In the genomic region with DNA sequence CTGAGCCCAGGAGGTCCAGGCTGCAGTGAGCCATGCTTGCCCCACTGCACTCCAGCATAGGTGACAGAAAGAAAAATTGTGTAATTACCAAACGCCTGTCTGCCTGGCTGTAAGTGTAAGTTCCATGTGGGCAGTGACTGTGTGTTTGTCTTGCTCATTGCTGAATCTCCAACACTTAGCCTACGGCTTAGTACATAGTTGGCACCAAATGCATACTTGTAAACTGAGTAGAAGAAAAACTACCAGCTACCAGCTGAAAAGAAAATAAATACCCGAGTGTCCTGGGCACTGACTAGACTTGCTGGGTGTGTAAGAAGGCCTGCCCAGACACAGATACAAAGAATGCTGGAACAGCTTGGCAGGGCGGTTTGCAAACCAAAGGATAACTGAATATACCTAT, we compare ENCODE assay signal across 24 cellular contexts. TPM values are rescaled to one million over a fixed set of nuclear protein-coding genes. Genes with fewer than 3 reads are reported as not detected.
DNase-seq lines count a peak whose midpoint lies in the region; ATAC-seq, FAIRE-seq and TF ChIP-seq lines count a peak whose summit lies in the region.
"Had no signal": no experiment of that assay in that cellular context is flagged by ENCODE, and none has a peak within 500 bp of the region (broad histone marks: within the 10 kb centered on the region; RNA-seq: fewer than 3 reads in every experiment).

No MANE protein-coding gene starts in this region.

- no peaks in the 10 kb centered on the region for H3K9me1 ChIP-seq in keratinocyte (ENCODE audit: control insufficient read depth, extremely low read depth, insufficient read depth, low read length)

- POLR2A ChIA-PET in MCF 10A (lab: Yijun Ruan, JAX): interaction anchor here (0.8 to 7.0 kb wide), 7 partner anchors 11 to 78 kb away, joined by 3 to 110 read pairs (median 8); a partner anchor contains a TSS

- H3K9ac ChIP-seq in keratinocyte (ENCODE audit: control insufficient read depth, extremely low read depth, insufficient read depth, low read length): peak overlapping the region; percentile 57
- H3K9ac ChIP-seq: SK-N-SH had no signal

- CTCF ChIA-PET in MCF 10A (lab: Yijun Ruan, JAX): interaction anchor here (0.8 to 1.5 kb wide), 4 partner anchors 21 to 82 kb away, joined by 3 to 5 read pairs (median 4); no protein-coding TSS in a partner anchor

- H3K27me3 ChIP-seq in breast epithelium: no peaks in the 10 kb centered on the region
- H3K27me3 ChIP-seq in keratinocyte (ENCODE audit: control insufficient read depth, extremely low read depth, insufficient read depth, low read length): no peaks in the 10 kb centered on the region
- H3K27me3 ChIP-seq in suprapubic skin: no peaks in the 10 kb centered on the region
- H3K27me3 ChIP-seq: BE2C, MG63 had no signal

- H3K9me3 ChIP-seq in breast epithelium: no peaks in the 10 kb centered on the region
- no peaks in the 10 kb centered on the region for H3K9me3 ChIP-seq in keratinocyte (ENCODE audit: control insufficient read depth, low read depth, low read length)
- H3K9me3 ChIP-seq in suprapubic skin: no peaks in the 10 kb centered on the region
- H3K9me3 ChIP-seq: BE2C, MG63, SK-N-SH had no signal

- H3K4me1 Mint-ChIP-seq in MCF 10A (ENCODE audit: insufficient read depth, unreplicated experiment): peaks cover 27% of the 10 kb centered on the region
- H3K4me1 Mint-ChIP-seq in HFFc6 (ENCODE audit: low read depth): peaks cover 29% of the 10 kb centered on the region

- no peaks in the 10 kb centered on the region for H3K36me3 Mint-ChIP-seq in MCF 10A (ENCODE audit: insufficient read depth, unreplicated experiment)
- peaks cover 5% of the 10 kb centered on the region; the same call in 1 of the 2 replicates for H3K36me3 Mint-ChIP-seq in HFFc6 (ENCODE audit: low read depth)

- no peaks in the 10 kb centered on the region for H3K36me3 ChIP-seq in breast epithelium
- peaks cover 0 to 4% of the 10 kb centered on the region in 2 experiments for H3K36me3 ChIP-seq in keratinocyte (ENCODE audit: control insufficient read depth in 2 of 2, extremely low read depth in 1 of 2, insufficient read depth in 2 of 2, low read length in 2 of 2)
- H3K36me3 ChIP-seq in suprapubic skin: no peaks in the 10 kb centered on the region
- H3K36me3 ChIP-seq: BE2C had no signal

- H4K20me1 ChIP-seq in keratinocyte (ENCODE audit: control insufficient read depth, extremely low read depth, insufficient read depth, low read length): peaks cover 2% of the 10 kb centered on the region

- peak; percentile 75 for FAIRE-seq in keratinocyte (lab: Jason Lieb, UNC)
- FAIRE-seq: GM12892, H54, K562 had no signal

- DNase-seq in MCF 10A (ENCODE audit: unreplicated experiment) (peak; percentile 63), breast epithelium (ENCODE audit: low spot score in 2 of 2) (no peak), epithelial cell of esophagus (ENCODE audit: low read depth) (peak; percentile 97), keratinocyte (ENCODE audit: low read depth, low spot score) (peak; percentile 90), suprapubic skin (ENCODE audit: low spot score in 2 of 2) (no peak), HFFc6 (no peak)
- DNase-seq: 8988T, ACHN, BE2C, DMS153, DND-41, MG63, NCI-H1048, NCI-H1417, NCI-H1694, NCI-H2081, NCI-H2227 treated with DMSO at 0.1 percent for 48 hours, NCI-H526 treated with DMSO at 0.1 percent for 48 hours, SK-N-SH had no signal

- H3K4me1 ChIP-seq in breast epithelium (no peaks in the 10 kb centered on the region), keratinocyte (ENCODE audit: control insufficient read depth, extremely low read depth, insufficient read depth, low read length) (peaks cover 37% of the 10 kb centered on the region), suprapubic skin (peaks cover 38% of the 10 kb centered on the region)
- H3K4me1 ChIP-seq: BE2C had no signal

- no peak overlapping the region for H3K4me3 ChIP-seq in breast epithelium
- H3K4me3 ChIP-seq in epithelial cell of esophagus (ENCODE audit: low read length): no peak overlapping the region
- no peak overlapping the region for H3K4me3 ChIP-seq in keratinocyte (ENCODE audit: control insufficient read depth in 2 of 3, extremely low read depth in 1 of 3, insufficient read depth in 2 of 3, low read depth in 1 of 3, low read length in 3 of 3)
- H3K4me3 ChIP-seq in suprapubic skin: no peak overlapping the region
- H3K4me3 ChIP-seq: K562, MG63 had no signal

- TF ChIP-seq POLR2A in breast epithelium (IDR thresholded peaks at IDR 0.05) (no peak), suprapubic skin (IDR thresholded peaks at IDR 0.05) (no peak)

- no TSS peak for BruUV-seq in MCF 10A (replicated peaks; lab: Mats Ljungman, UMichigan)

- H3K27ac ChIP-seq in breast epithelium (no peak overlapping the region), keratinocyte (ENCODE audit: control insufficient read depth, insufficient read depth, low read length) (peak overlapping the region; percentile 78), suprapubic skin (peak overlapping the region; percentile 84)

- H3K79me2 ChIP-seq in keratinocyte (ENCODE audit: control insufficient read depth, insufficient read depth, low read length): peaks cover 20% of the 10 kb centered on the region

- H2AFZ ChIP-seq in keratinocyte (ENCODE audit: control insufficient read depth, low read length): no peak overlapping the region

- 41% methylated on average over 4 of the region's 4 CpGs for WGBS in suprapubic skin

- H3K27ac Mint-ChIP-seq in MCF 10A (ENCODE audit: low read depth, unreplicated experiment) (no peak overlapping the region), HFFc6 (no peak overlapping the region)

- H3K27me3 Mint-ChIP-seq in MCF 10A (ENCODE audit: insufficient read depth, unreplicated experiment): no peaks in the 10 kb centered on the region
- peaks cover 18% of the 10 kb centered on the region for H3K27me3 Mint-ChIP-seq in HFFc6 (ENCODE audit: insufficient read depth)

- TF ChIP-seq EP300 in suprapubic skin (IDR thresholded peaks at IDR 0.05): no peak

- no peak for ATAC-seq in GM21737 (IDR thresholded peaks at IDR 0.05; ENCODE audit: unreplicated experiment)
- ATAC-seq in GM21390 (IDR thresholded peaks at IDR 0.05; ENCODE audit: unreplicated experiment): no peak
- ATAC-seq: K562 had no signal

- dilution Hi-C loops in keratinocyte (cut with MboI; ENCODE audit: extremely low pct_ligation_motif_present, low sequenced_read_pairs): no loop called here

- intact Hi-C loops in MCF 10A (cut with micrococcal nuclease) (no loop called here), breast epithelium (cut with DNase I; ENCODE audit: low total_unique reads) (no loop called here)

- no peak for TF ChIP-seq CTCF in MCF 10A (IDR thresholded peaks at IDR 0.05; ENCODE audit: unreplicated experiment)
- no peak for TF ChIP-seq CTCF in breast epithelium (IDR thresholded peaks at IDR 0.05)
- no peak for TF ChIP-seq CTCF in epithelial cell of esophagus (IDR thresholded peaks at IDR 0.05; ENCODE audit: insufficient read depth, low read depth, low read length, missing control alignments)
- no peak for TF ChIP-seq CTCF in keratinocyte (optimal IDR thresholded peaks at IDR 0.05 in 1 of 3, IDR thresholded peaks at IDR 0.05 in 1 of 3, conservative IDR thresholded peaks at IDR 0.05 in 1 of 3; ENCODE audit: extremely low read depth in 1 of 3, insufficient read depth in 2 of 3, low read length in 3 of 3)
- no peak for TF ChIP-seq CTCF in suprapubic skin (IDR thresholded peaks at IDR 0.05)
- no peak for TF ChIP-seq CTCF in HFFc6 (IDR thresholded peaks at IDR 0.05)

- peak overlapping the region; percentile 14 for H3K4me2 ChIP-seq in keratinocyte (ENCODE audit: control insufficient read depth, extremely low read depth, insufficient read depth, low read depth, low read length)
- H3K4me2 ChIP-seq: SK-N-SH had no signal

- H3K9me3 Mint-ChIP-seq in MCF 10A (ENCODE audit: unreplicated experiment) (no peaks in the 10 kb centered on the region), HFFc6 (no peaks in the 10 kb centered on the region)

- H3K4me3 Mint-ChIP-seq in MCF 10A (ENCODE audit: unreplicated experiment) (no peak overlapping the region), HFFc6 (no peak overlapping the region)

RNA-seq across cellular contexts. Expression of a gene that starts 2.7 kb away (rescaled TPM):
- 78.5 and 91.3 TPM in 2 replicates for total RNA-seq in MCF 10A (2022)
- total RNA-seq in breast epithelium: 10 to 100 TPM; 23.3 to 32.0 (median 23.4) TPM
- 20.4 to 31.9 TPM (median 22.4 TPM) in 3 replicates for polyA plus RNA-seq in keratinocyte
- polyA plus RNA-seq in keratinocyte (2011; ENCODE audit: low read depth): 41.5 TPM
- polyA plus RNA-seq in keratinocyte (2011; cell fraction: cytosol; rRNA removed): 17.4 and 26.2 TPM in 2 replicates
- 17.8 and 21.8 TPM in 2 replicates for polyA plus RNA-seq in keratinocyte (2011; cell fraction: nucleus; rRNA removed)
- polyA plus RNA-seq in keratinocyte (2012; ENCODE audit: low replicate concordance): 20.3 and 41.2 TPM in 2 replicates
- polyA minus RNA-seq in keratinocyte: 6.0 to 24.1 TPM (median 14.7 TPM) in 3 replicates
- polyA minus RNA-seq in keratinocyte (2011; cell fraction: cytosol; rRNA and poly(A)+ RNA removed): 17.3 TPM
- polyA minus RNA-seq in keratinocyte (2011; cell fraction: nucleus; rRNA and poly(A)+ RNA removed): 6.8 and 11.9 TPM in 2 replicates
- total RNA-seq in suprapubic skin: 10 to 100 TPM; 37.7 to 63.0 (median 45.2) TPM
- total RNA-seq in HFFc6 (2021; fragmentation: NEBNext Ultra II Directional; extraction: Animal tissue kit (Norgen Biotek cat#: 25700)): 10 to 100 TPM; 10.0 to 11.2 (median 10.4) TPM

Comparison
In these comparisons a context has a peak if more than half of its experiments do, and no peak if none do; other contexts are left out.
1. DNase-seq: peak in MCF 10A (single experiment), epithelial cell of esophagus (single experiment) and keratinocyte (single experiment); none in breast epithelium (0 of 2), suprapubic skin (0 of 2) and HFFc6 (single experiment).
2. H3K27ac ChIP-seq: peak in keratinocyte (single experiment) and suprapubic skin (single experiment); none in breast epithelium (0 of 2).